ENCODE assay signal across 7 cellular contexts in the genomic region with DNA sequence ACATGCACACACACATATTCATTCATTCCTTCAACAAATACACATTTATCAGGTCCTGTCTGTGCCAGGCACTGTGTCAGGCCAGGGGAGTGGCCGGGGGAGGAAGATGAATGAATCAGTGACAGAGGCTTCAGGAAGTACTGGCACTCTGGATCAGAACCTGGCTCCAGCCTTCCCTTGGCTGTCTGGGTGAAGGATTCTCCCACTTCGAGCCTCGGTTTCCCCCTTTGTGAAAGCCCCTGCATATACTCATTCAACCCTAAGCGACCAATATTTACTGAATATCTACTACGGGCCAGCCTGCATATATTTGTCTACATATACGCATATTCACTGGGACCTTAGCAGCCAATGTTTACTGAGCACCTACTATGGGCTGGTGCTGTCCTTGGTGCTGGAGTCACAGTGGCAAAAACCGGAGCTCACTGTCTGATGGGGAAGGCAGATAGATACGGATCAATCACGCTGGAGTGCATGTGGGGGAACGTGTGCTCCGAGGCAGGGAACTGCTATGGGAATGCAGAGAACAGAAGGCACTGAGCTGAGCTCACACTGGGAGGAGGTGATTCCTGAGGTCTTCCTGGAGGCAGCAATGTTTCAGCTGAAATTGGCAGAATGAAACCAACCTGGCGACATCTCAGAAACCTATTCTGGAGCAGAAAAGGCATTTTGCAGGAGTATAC. TPM values are rescaled to one million over a fixed set of nuclear protein-coding genes. Genes with fewer than 3 reads are reported as not detected.
A peak's percentile ranks its signal among the peaks of the same experiment; 100 is the strongest.
DNase-seq lines count a peak whose midpoint lies in the region; ATAC-seq and TF ChIP-seq lines count a peak whose summit lies in the region.

No MANE protein-coding gene starts in this region.

- in situ Hi-C loops in HAP-1 (cut with MboI; ENCODE audit: low sequenced_read_pairs): no loop called here

- intact Hi-C loops in sigmoid colon (cut with DNase I): loop anchor here (1.0 to 2.0 kb wide), 2 partner anchors 54 to 64 kb away; no protein-coding TSS in a partner anchor

- H3K4me1 Mint-ChIP-seq in T-cell: peaks cover 27 to 38% (median 29%) of the 10 kb centered on the region in 3 donors

- H3K27me3 Mint-ChIP-seq in T-cell: peaks cover 0 to 2% of the 10 kb centered on the region in 2 donors

- peaks cover 0 to 2% (median 0%) of the 10 kb centered on the region in 3 donors for H3K9me3 Mint-ChIP-seq in T-cell

- H3K4me1 ChIP-seq in HAP-1: peaks cover 9% of the 10 kb centered on the region
- peaks cover 0 to 37% (median 29%) of the 10 kb centered on the region in 4 donors for H3K4me1 ChIP-seq in sigmoid colon

- peak overlapping the region; percentile 86 to 94 (median 90) for H3K27ac ChIP-seq in sigmoid colon

- POLR2A ChIA-PET in T-cell (lab: Charles Lee): no interaction called here

- TF ChIP-seq POLR2A in sigmoid colon (IDR thresholded peaks at IDR 0.05): no peak

- H3K4me3 ChIP-seq in HAP-1: peak overlapping the region; percentile 82
- peak overlapping the region; percentile 95 for H3K4me3 ChIP-seq in fibroblast of the aortic adventitia (ENCODE audit: low read depth, low read length)
- peak overlapping the region; percentile 71 to 90 (median 85) for H3K4me3 ChIP-seq in sigmoid colon

- peak overlapping the region; percentile 77 to 89 (median 81) for H3K4me3 Mint-ChIP-seq in T-cell

- peak in 1 of 2 experiments; percentile 55 for DNase-seq in HAP-1 (ENCODE audit: low spot score in 2 of 2)
- no peak for DNase-seq in T-cell
- DNase-seq in fibroblast of the aortic adventitia (ENCODE audit: low read depth): no peak
- DNase-seq in sigmoid colon: no peak
- DNase-seq in SK-N-DZ (ENCODE audit: low spot score): no peak
- no peak for DNase-seq in NCI-H1694 (lab: John Stamatoyannopoulos, UW)
- DNase-seq in OCI-M2 (lab: John Stamatoyannopoulos, UW; ENCODE audit: unreplicated experiment): no peak

- 15 to 37% methylated on average over 12 of the region's 12 CpGs for WGBS in sigmoid colon, 2 donors

- peak overlapping the region; percentile 78 to 88 for H3K27ac Mint-ChIP-seq in T-cell

- H3K36me3 Mint-ChIP-seq in T-cell: peaks cover 13% of the 10 kb centered on the region

- ATAC-seq in T-cell (replicated peaks in 1 of 4): no peak

- no peaks in the 10 kb centered on the region for H3K27me3 ChIP-seq in HAP-1 (ENCODE audit: low read depth)
- H3K27me3 ChIP-seq in sigmoid colon: no peaks in the 10 kb centered on the region

- TF ChIP-seq CTCF in fibroblast of the aortic adventitia (IDR thresholded peaks at IDR 0.05; ENCODE audit: insufficient read depth, low read length) (no peak), sigmoid colon (IDR thresholded peaks at IDR 0.05) (no peak)

- peaks cover 5% of the 10 kb centered on the region for H3K36me3 ChIP-seq in HAP-1 (replicated peaks)
- peaks cover 0 to 25% (median 19%) of the 10 kb centered on the region in 4 donors for H3K36me3 ChIP-seq in sigmoid colon

- TF ChIP-seq EP300 in sigmoid colon (IDR thresholded peaks at IDR 0.05): no peak

- CTCF ChIA-PET in T-cell (lab: Charles Lee): interaction anchor here in 1 of 2 donors (1.2 kb wide), 2 partner anchors 25 to 51 kb away, joined by 3 to 4 read pairs; no protein-coding TSS in a partner anchor

- H3K9me3 ChIP-seq in HAP-1 (0 out of 2 replicates have a peak, but pooled peaks cover 3% of the 10 kb centered on the region), sigmoid colon (no peaks in the 10 kb centered on the region)

RNA-seq across cellular contexts. Expression of gene ZNF579, which starts 0.6 kb away (rescaled TPM):
- total RNA-seq in T-cell (10 to 100 TPM in 3 of 5 donors, 1 to 10 TPM in 2; 5.4 to 13.3 (median 10.0) TPM), fibroblast of the aortic adventitia (ENCODE audit: low replicate concordance) (4.4 and 7.9 TPM in 2 replicates), sigmoid colon (1 to 10 TPM; 1.4 to 3.0 (median 2.2) TPM)
- polyA plus RNA-seq in sigmoid colon: 1 to 10 TPM in 2 of 3 donors, under 1 TPM in 1; 0.69 to 4.0 (median 1.8) TPM
- polyA plus RNA-seq in SK-N-DZ (2014; cell fraction: cytosol; rRNA removed): 3.2 and 5.4 TPM in 2 replicates
- polyA plus RNA-seq in SK-N-DZ (2014; cell fraction: nucleus; rRNA removed): 3.1 and 4.9 TPM in 2 replicates

RNA-seq across cellular contexts. Expression of gene FIZ1, which starts 18.0 kb away (rescaled TPM):
- 10 to 100 TPM in 4 of 5 donors, 1 to 10 TPM in 1; 9.8 to 27.7 (median 19.0) TPM for total RNA-seq in T-cell
- 3.5 and 4.7 TPM in 2 replicates for total RNA-seq in fibroblast of the aortic adventitia (ENCODE audit: low replicate concordance)
- 1 to 10 TPM; 3.5 to 9.6 (median 9.1) TPM for total RNA-seq in sigmoid colon
- polyA plus RNA-seq in sigmoid colon: 1 to 10 TPM; 5.3 to 9.0 (median 7.2) TPM
- polyA plus RNA-seq in SK-N-DZ (2014; cell fraction: cytosol; rRNA removed): 1.8 and 3.6 TPM in 2 replicates
- 4.3 and 9.4 TPM in 2 replicates for polyA plus RNA-seq in SK-N-DZ (2014; cell fraction: nucleus; rRNA removed)

RNA-seq across cellular contexts. Expression of gene ZNF524, which starts 18.8 kb away (rescaled TPM):
- 10 to 100 TPM; 14.9 to 42.2 (median 33.4) TPM for total RNA-seq in T-cell
- 1.7 and 10.8 TPM in 2 replicates for total RNA-seq in fibroblast of the aortic adventitia (ENCODE audit: low replicate concordance)
- 10 to 100 TPM; 24.5 to 37.1 (median 31.3) TPM for total RNA-seq in sigmoid colon
- polyA plus RNA-seq in sigmoid colon: 10 to 100 TPM; 44.1 to 49.2 (median 45.5) TPM
- 1.8 and 4.2 TPM in 2 replicates for polyA plus RNA-seq in SK-N-DZ (2014; cell fraction: cytosol; rRNA removed)
- polyA plus RNA-seq in SK-N-DZ (2014; cell fraction: nucleus; rRNA removed): 5.2 and 8.7 TPM in 2 replicates

RNA-seq across cellular contexts. Expression of gene ZNF865, which starts 24.2 kb away (rescaled TPM):
- total RNA-seq in T-cell (10 to 100 TPM; 16.3 to 29.4 (median 27.3) TPM), fibroblast of the aortic adventitia (ENCODE audit: low replicate concordance) (0.08 and 1.5 TPM in 2 replicates), sigmoid colon (1 to 10 TPM; 2.3 to 8.6 (median 3.4) TPM)
- 1 to 10 TPM; 2.4 to 9.3 (median 3.0) TPM for polyA plus RNA-seq in sigmoid colon
- polyA plus RNA-seq in SK-N-DZ (2014; cell fraction: cytosol; rRNA removed): 1.2 and 1.5 TPM in 2 replicates
- 0.95 and 2.3 TPM in 2 replicates for polyA plus RNA-seq in SK-N-DZ (2014; cell fraction: nucleus; rRNA removed)

RNA-seq across cellular contexts. Expression of gene SBK3, which starts 35.9 kb away (rescaled TPM):
- not detected for total RNA-seq in T-cell
- total RNA-seq in fibroblast of the aortic adventitia (ENCODE audit: low replicate concordance): 0.25 TPM in 1 of 2 replicates, not detected in the other
- under 1 TPM in 1 of 4 donors, not detected in 3; 0.36 TPM for total RNA-seq in sigmoid colon
- under 1 TPM in 1 of 3 donors, not detected in 2; 0.23 TPM for polyA plus RNA-seq in sigmoid colon
- not detected in 2 replicates for polyA plus RNA-seq in SK-N-DZ (2014; cell fraction: cytosol; rRNA removed)
- not detected in 2 replicates for polyA plus RNA-seq in SK-N-DZ (2014; cell fraction: nucleus; rRNA removed)
